Comparison of ENCODE assay signal across 1 cellular context in genomic region chr15:40252438-40253178, GRCh38.
TF ChIP-seq lines count a peak whose summit lies in the region.

No MANE protein-coding gene starts in this region.

TF ChIP-seq in IMR-90, 13 proteins besides CTCF, POLR2A, EP300 and RAD21 (continued from another document):
- TF ChIP-seq ELK1 (IDR thresholded peaks at IDR 0.05; ENCODE audit: borderline replicate concordance, low read depth, low read length) (no peak), USF2 (IDR thresholded peaks at IDR 0.05; ENCODE audit: low read depth, low read length) (no peak), MAZ (IDR thresholded peaks at IDR 0.05; ENCODE audit: borderline replicate concordance, low read depth, low read length) (no peak)
